ENCODE assay signal across 9 cellular contexts in the genomic region with DNA sequence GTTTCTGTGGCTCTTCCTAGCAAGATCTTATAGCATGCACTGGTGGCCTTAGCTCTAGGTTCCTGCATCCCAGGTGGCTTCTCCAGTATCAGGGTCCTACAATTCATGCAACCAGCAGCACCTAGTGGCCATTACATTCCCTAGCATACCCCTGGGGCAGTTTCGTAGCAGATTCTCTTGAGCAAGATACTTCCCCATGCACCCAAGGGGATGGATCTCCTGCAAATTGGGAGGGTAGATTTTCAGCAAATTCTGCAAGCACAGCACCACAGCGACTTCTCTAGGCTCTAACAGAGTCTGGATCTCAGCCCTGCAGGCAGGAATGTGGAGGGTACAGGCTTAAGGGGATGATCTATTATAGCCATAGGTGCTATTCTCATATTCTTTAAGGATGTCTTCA. TPM values are rescaled to one million over a fixed set of nuclear protein-coding genes. Genes with fewer than 3 reads are reported as not detected.
DNase-seq lines count a peak whose midpoint lies in the region; ATAC-seq, FAIRE-seq and TF ChIP-seq lines count a peak whose summit lies in the region.
"Had no signal": no experiment of that assay in that cellular context is flagged by ENCODE, and none has a peak within 500 bp of the region (broad histone marks: within the 10 kb centered on the region; RNA-seq: fewer than 3 reads in every experiment).

No MANE protein-coding gene starts in this region.

- no peaks in the 10 kb centered on the region for H3K79me2 ChIP-seq in Loucy (ENCODE audit: insufficient read depth, low read length)
- no peaks in the 10 kb centered on the region for H3K79me2 ChIP-seq in parathyroid adenoma

- H3K9me3 ChIP-seq in Loucy (ENCODE audit: insufficient read depth, low read depth, low read length) (no peaks in the 10 kb centered on the region), parathyroid adenoma (ENCODE audit: control insufficient read depth, low read length) (no peaks in the 10 kb centered on the region), colonic mucosa (no peaks in the 10 kb centered on the region)

- H4K20me1 ChIP-seq in Loucy (ENCODE audit: insufficient read depth, low read length, poor library complexity, severe bottlenecking), result no peaks in the 10 kb centered on the region

- no peaks in the 10 kb centered on the region for H3F3A ChIP-seq in Loucy (ENCODE audit: low read depth)

- no peaks in the 10 kb centered on the region for H3K36me3 ChIP-seq in Loucy (ENCODE audit: insufficient read depth, low read length)
- H3K36me3 ChIP-seq in bronchial epithelial cell (ENCODE audit: control insufficient read depth, insufficient read depth, low read length), result no peaks in the 10 kb centered on the region
- no peaks in the 10 kb centered on the region for H3K36me3 ChIP-seq in parathyroid adenoma (ENCODE audit: control insufficient read depth, insufficient read depth, low read length)
- no peaks in the 10 kb centered on the region for H3K36me3 ChIP-seq in colonic mucosa

- H3K4me1 ChIP-seq in Loucy (ENCODE audit: insufficient read depth, low read length, poor library complexity, severe bottlenecking) (no peaks in the 10 kb centered on the region), parathyroid adenoma (no peaks in the 10 kb centered on the region), colonic mucosa (no peaks in the 10 kb centered on the region)

- DNase-seq in EL, result peak; percentile 37
- peak; percentile 51 for DNase-seq in bronchial epithelial cell (ENCODE audit: low read depth)
- no peak for DNase-seq in colonic mucosa
- no peak for DNase-seq in anterior cingulate cortex (lab: John Stamatoyannopoulos, UW)
- DNase-seq: natural killer cell had no signal

- no peak overlapping the region for H2AFZ ChIP-seq in Loucy (ENCODE audit: low read length)
- H2AFZ ChIP-seq in parathyroid adenoma, result no peak overlapping the region

- ATAC-seq in GM19455 (IDR thresholded peaks at IDR 0.05; ENCODE audit: unreplicated experiment) (peak; percentile 66), GM19324 (IDR thresholded peaks at IDR 0.05; ENCODE audit: low FRiP score, unreplicated experiment) (no peak)

- H3K27me3 ChIP-seq in Loucy (ENCODE audit: insufficient read depth, low read length, poor library complexity, severe bottlenecking) (no peaks in the 10 kb centered on the region), bronchial epithelial cell (ENCODE audit: control insufficient read depth, insufficient read depth, low read length) (no peaks in the 10 kb centered on the region), parathyroid adenoma (ENCODE audit: control insufficient read depth, insufficient read depth, low read length) (no peaks in the 10 kb centered on the region), colonic mucosa (no peaks in the 10 kb centered on the region)

- intact Hi-C loops in colonic mucosa (cut with DNase I), result no loop called here

- H3K27ac ChIP-seq in parathyroid adenoma (no peak overlapping the region), colonic mucosa (no peak overlapping the region)

- FAIRE-seq in bronchial epithelial cell (lab: Jason Lieb, UNC), result no peak

- no peak overlapping the region for H3K4me2 ChIP-seq in Loucy (ENCODE audit: low read depth, low read length, poor library complexity, severe bottlenecking)
- H3K4me2 ChIP-seq in parathyroid adenoma (ENCODE audit: low read length), result no peak overlapping the region

- peak; percentile 78 for TF ChIP-seq CTCF in Loucy (conservative IDR thresholded peaks at IDR 0.05; ENCODE audit: low read length)
- peak; percentile 52 for TF ChIP-seq CTCF in bronchial epithelial cell (IDR thresholded peaks at IDR 0.05; ENCODE audit: insufficient read depth, low read length, severe bottlenecking)
- TF ChIP-seq CTCF in parathyroid adenoma (IDR thresholded peaks at IDR 0.05), result peak; percentile 40
- no peak for TF ChIP-seq CTCF in colonic mucosa (IDR thresholded peaks at IDR 0.05)

- H3K9ac ChIP-seq in Loucy (ENCODE audit: low read depth, low read length, poor library complexity, severe bottlenecking) (no peak overlapping the region), parathyroid adenoma (no peak overlapping the region), colonic mucosa (ENCODE audit: low read depth in 2 of 2, low read length in 2 of 2) (no peak overlapping the region)

- no peaks in the 10 kb centered on the region for H3K9me2 ChIP-seq in Loucy (replicated peaks; ENCODE audit: low read depth, low read length)

- H3K4me3 ChIP-seq in Loucy (ENCODE audit: low read length, poor library complexity, severe bottlenecking), result no peak overlapping the region
- no peak overlapping the region for H3K4me3 ChIP-seq in bronchial epithelial cell (ENCODE audit: low read depth, low read length)
- no peak overlapping the region for H3K4me3 ChIP-seq in parathyroid adenoma (ENCODE audit: low read depth, low read length)
- H3K4me3 ChIP-seq in colonic mucosa, result no peak overlapping the region

RNA-seq across cellular contexts. Expression of a gene that starts 13.1 kb away (rescaled TPM):
- 0.79 and 1.0 TPM in 2 replicates for total RNA-seq in bronchial epithelial cell
- not detected for total RNA-seq in colonic mucosa

RNA-seq across cellular contexts. Expression of a gene that starts 44.0 kb away (rescaled TPM):
- total RNA-seq in bronchial epithelial cell (9.6 and 16.3 TPM in 2 replicates), colonic mucosa (1 to 10 TPM; 1.3 to 2.9 TPM)

Comparison
In these comparisons a context has a peak if more than half of its experiments do, and no peak if none do; other contexts are left out.
1. DNase-seq: peak in EL (single experiment) and bronchial epithelial cell (single experiment); none in colonic mucosa (single experiment) and anterior cingulate cortex (0 of 58).